ENCODE assay signal across 8 cellular contexts in the genomic region with DNA sequence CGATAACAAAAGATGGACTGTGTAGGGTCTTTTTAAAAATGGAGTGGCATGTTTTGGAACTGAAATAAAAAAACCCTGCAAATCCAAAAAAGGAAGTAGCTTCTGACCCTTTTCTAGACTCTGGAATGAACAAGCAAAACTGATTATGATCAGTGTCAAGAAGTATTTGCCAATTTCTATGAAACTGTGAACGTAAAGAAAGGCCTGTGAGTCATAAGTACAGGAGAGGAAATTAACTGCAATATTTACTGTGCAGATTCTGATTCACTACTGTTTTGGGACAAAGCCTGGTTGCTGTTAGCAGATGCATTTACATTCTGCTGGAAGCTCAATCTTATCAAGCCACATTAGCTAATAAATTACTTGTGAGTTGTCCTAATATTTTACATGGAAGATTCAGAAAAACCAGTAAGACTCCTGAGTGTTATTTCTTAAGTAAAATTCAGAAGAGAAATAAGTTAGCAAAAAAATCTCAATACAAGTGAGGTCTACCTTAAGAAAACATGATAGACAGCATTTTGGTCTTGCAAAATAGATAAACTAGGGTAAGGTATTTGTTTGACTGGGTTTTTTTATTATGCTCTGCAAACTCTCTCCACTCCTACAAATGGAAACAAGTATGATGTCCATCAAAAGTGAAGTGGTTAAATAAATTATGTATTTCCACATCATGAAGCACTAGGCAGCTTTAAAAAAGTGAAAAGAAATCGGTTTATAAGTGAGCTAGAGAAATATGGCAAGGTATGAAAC.
DNase-seq lines count a peak whose midpoint lies in the region; ATAC-seq, FAIRE-seq and TF ChIP-seq lines count a peak whose summit lies in the region.

No MANE protein-coding gene starts in this region.

- DNase-seq in AG04449 (ENCODE audit: low read depth, low spot score) (peak; percentile 44), HT1080 (ENCODE audit: low read depth) (peak; percentile 88), astrocyte (ENCODE audit: low read depth) (peak; percentile 85), nephron progenitor cell (no peak), middle frontal gyrus (ENCODE audit: extremely low spot score, low spot score) (no peak), NCI-H187 (lab: John Stamatoyannopoulos, UW) (no peak)

- TF ChIP-seq CTCF in AG04449 (IDR thresholded peaks at IDR 0.05; ENCODE audit: insufficient read depth, low read length, missing control alignments) (no peak), astrocyte (IDR thresholded peaks at IDR 0.05; ENCODE audit: insufficient read depth, low read depth, low read length) (no peak), nephron progenitor cell (IDR thresholded peaks at IDR 0.05) (no peak)

- ATAC-seq in GM19468 (IDR thresholded peaks at IDR 0.05; ENCODE audit: extremely low read depth, unreplicated experiment): peak; percentile 83
- ATAC-seq in GM19467 (IDR thresholded peaks at IDR 0.05; ENCODE audit: unreplicated experiment): no peak

- peak overlapping the region; percentile 5 for H3K4me2 ChIP-seq in astrocyte (ENCODE audit: low read length)

- H3K36me3 ChIP-seq in astrocyte (ENCODE audit: insufficient read depth, low read length): no peaks in the 10 kb centered on the region

- peak overlapping the region; percentile 48 for H3K27ac Mint-ChIP-seq in astrocyte (ENCODE audit: unreplicated experiment)
- peak overlapping the region; percentile 42 for H3K27ac Mint-ChIP-seq in nephron progenitor cell

- peak; percentile 82 for FAIRE-seq in astrocyte (lab: Jason Lieb, UNC)

- no peak overlapping the region for H3K27ac ChIP-seq in astrocyte (ENCODE audit: low read depth, low read length)

- H3K79me2 ChIP-seq in astrocyte (ENCODE audit: insufficient read depth, low read length): no peaks in the 10 kb centered on the region

- H3K9ac ChIP-seq in astrocyte (ENCODE audit: low read length): no peak overlapping the region

- H3K4me1 ChIP-seq in astrocyte (ENCODE audit: insufficient read depth, low read length): no peaks in the 10 kb centered on the region

- H3K4me1 Mint-ChIP-seq in astrocyte (ENCODE audit: low read depth, unreplicated experiment) (peaks cover 12% of the 10 kb centered on the region), nephron progenitor cell (peaks cover 25% of the 10 kb centered on the region)

- H3K9me3 ChIP-seq in astrocyte (ENCODE audit: insufficient read depth, low read depth, low read length): no peaks in the 10 kb centered on the region

- H3K4me3 ChIP-seq in AG04449 (ENCODE audit: low read depth, low read length): no peak overlapping the region
- no peak overlapping the region for H3K4me3 ChIP-seq in astrocyte (ENCODE audit: insufficient read depth, low read depth, low read length)

- POLR2A ChIA-PET in AG04449 (lab: Yijun Ruan, JAX): no interaction called here

- H2AFZ ChIP-seq in astrocyte (ENCODE audit: low read depth, low read length): no peak overlapping the region

- CTCF ChIA-PET in AG04449 (lab: Yijun Ruan, JAX): interaction anchor here (0.6 to 1.7 kb wide), 4 partner anchors 11 to 94 kb away, joined by 3 to 7 read pairs (median 4); no protein-coding TSS in a partner anchor

- H3K27me3 ChIP-seq in astrocyte (ENCODE audit: insufficient read depth, low read length): no peaks in the 10 kb centered on the region

- H3K9me3 Mint-ChIP-seq in astrocyte (ENCODE audit: unreplicated experiment) (no peaks in the 10 kb centered on the region), nephron progenitor cell (peaks cover 7% of the 10 kb centered on the region)

- H3K36me3 Mint-ChIP-seq in astrocyte (ENCODE audit: low read depth, unreplicated experiment): peaks cover 11% of the 10 kb centered on the region
- peaks cover 75% of the 10 kb centered on the region for H3K36me3 Mint-ChIP-seq in nephron progenitor cell (ENCODE audit: low read depth)

- no peaks in the 10 kb centered on the region for H4K20me1 ChIP-seq in astrocyte (ENCODE audit: insufficient read depth, low read length)

- H3K27me3 Mint-ChIP-seq in astrocyte (ENCODE audit: low read depth, unreplicated experiment) (no peaks in the 10 kb centered on the region), nephron progenitor cell (ENCODE audit: low read depth, poor library complexity) (no peaks in the 10 kb centered on the region)

- H3K4me3 Mint-ChIP-seq in astrocyte (ENCODE audit: unreplicated experiment) (no peak overlapping the region), nephron progenitor cell (no peak overlapping the region)

Comparison
In these comparisons a context has a peak if more than half of its experiments do, and no peak if none do; other contexts are left out.
1. DNase-seq: peak in AG04449 (single experiment), HT1080 (single experiment) and astrocyte (single experiment); none in nephron progenitor cell (single experiment), middle frontal gyrus (single experiment) and NCI-H187 (0 of 2).